ENCODE assay signal across 8 cellular contexts in the genomic region with DNA sequence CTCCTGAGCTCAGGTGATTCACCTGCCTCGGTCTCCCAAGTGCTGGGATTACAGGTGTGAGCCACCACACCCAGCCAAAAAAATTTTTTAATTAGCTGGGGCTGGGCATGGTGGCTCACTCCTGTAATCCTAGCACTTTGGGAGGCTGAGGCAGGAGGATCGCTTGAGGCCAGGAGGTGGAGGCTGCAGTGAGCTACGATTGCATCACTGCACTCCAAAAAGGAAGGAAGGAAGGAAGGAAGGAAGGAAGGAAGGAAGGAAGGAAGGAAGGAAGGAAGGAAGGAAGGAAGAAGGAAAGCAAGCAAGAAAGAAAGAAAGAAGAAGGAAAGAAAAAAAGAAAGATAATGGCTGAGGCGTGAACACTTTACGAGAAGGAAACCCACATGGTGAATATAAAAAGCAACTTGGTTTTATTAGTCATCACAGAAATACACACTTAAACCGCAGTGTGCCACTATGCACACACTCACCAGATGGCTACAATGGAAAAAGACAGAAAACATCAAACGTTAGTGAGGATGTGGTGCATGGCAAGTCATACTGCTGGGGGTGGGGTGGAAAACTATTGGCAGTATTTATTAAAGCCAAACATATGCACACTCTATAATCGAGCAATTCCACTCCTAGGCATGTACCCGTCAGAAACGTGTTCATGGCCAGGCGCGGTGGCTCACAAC. TPM values are rescaled to one million over a fixed set of nuclear protein-coding genes. Genes with fewer than 3 reads are reported as not detected.
DNase-seq lines count a peak whose midpoint lies in the region; ATAC-seq and TF ChIP-seq lines count a peak whose summit lies in the region.

No MANE protein-coding gene starts in this region.

- no peak for ATAC-seq in Right ventricle myocardium inferior
- no peak for ATAC-seq in GM21723 (IDR thresholded peaks at IDR 0.05; ENCODE audit: unreplicated experiment)
- ATAC-seq in HG03039 (IDR thresholded peaks at IDR 0.05; ENCODE audit: unreplicated experiment): no peak

- no peaks in the 10 kb centered on the region for H3K36me3 Mint-ChIP-seq in activated CD4-positive, alpha-beta memory T cell treated with anti-CD3 and anti-CD28 coated beads, Interleukin-2, amount 10 ng/mL, durations not matched to agents 7 days and 5 days (ENCODE audit: low read depth)

- TF ChIP-seq CTCF in A673 (conservative IDR thresholded peaks at IDR 0.05; ENCODE audit: low read depth, low read length) (no peak), Loucy (conservative IDR thresholded peaks at IDR 0.05; ENCODE audit: low read length) (peak; percentile 29), fibroblast of villous mesenchyme (IDR thresholded peaks at IDR 0.05; ENCODE audit: insufficient read depth, low read depth, low read length) (no peak)

- BruUV-seq in A673 (replicated peaks; lab: Mats Ljungman, UMichigan): no TSS peak

- H3K4me3 ChIP-seq in A673 (ENCODE audit: low read depth, low read length, poor library complexity, severe bottlenecking): no peak overlapping the region
- no peak overlapping the region for H3K4me3 ChIP-seq in Loucy (ENCODE audit: low read length, poor library complexity, severe bottlenecking)
- H3K4me3 ChIP-seq in fibroblast of villous mesenchyme (ENCODE audit: low read depth, low read length): no peak overlapping the region

- DNase-seq in A673 (ENCODE audit: low spot score) (peak; percentile 60), fibroblast of villous mesenchyme (ENCODE audit: low read depth) (peak; percentile 89), superior temporal gyrus (ENCODE audit: extremely low spot score) (peak; percentile 16), Right ventricle myocardium inferior (ENCODE audit: missing footprints) (no peak)
- DNase-seq in activated CD4-positive, alpha-beta memory T cell treated with anti-CD3 and anti-CD28 coated beads, Interleukin-2, amount 10 ng/mL, durations not matched to agents 7 days and 5 days: peak; percentile 63

- H2AFZ ChIP-seq in Loucy (ENCODE audit: low read length): no peak overlapping the region

- H3K9me3 ChIP-seq in A673 (ENCODE audit: low read depth, low read length, poor library complexity, severe bottlenecking) (no peaks in the 10 kb centered on the region), Loucy (ENCODE audit: insufficient read depth, low read depth, low read length) (no peaks in the 10 kb centered on the region)

- peaks cover 12% of the 10 kb centered on the region for H3K27me3 Mint-ChIP-seq in activated CD4-positive, alpha-beta memory T cell treated with anti-CD3 and anti-CD28 coated beads, Interleukin-2, amount 10 ng/mL, durations not matched to agents 7 days and 5 days

- peak overlapping the region; percentile 59 for H3K27ac Mint-ChIP-seq in activated CD4-positive, alpha-beta memory T cell treated with anti-CD3 and anti-CD28 coated beads, Interleukin-2, amount 10 ng/mL, durations not matched to agents 7 days and 5 days

- no peak overlapping the region for H3K9ac ChIP-seq in Loucy (ENCODE audit: low read depth, low read length, poor library complexity, severe bottlenecking)

- H3K79me2 ChIP-seq in Loucy (ENCODE audit: insufficient read depth, low read length): no peaks in the 10 kb centered on the region

- no peaks in the 10 kb centered on the region for H4K20me1 ChIP-seq in Loucy (ENCODE audit: insufficient read depth, low read length, poor library complexity, severe bottlenecking)

- POLR2A ChIA-PET in A673 (lab: Charles Lee; ENCODE audit: low non-redundant PET): no interaction called here
- POLR2A ChIA-PET in activated CD4-positive, alpha-beta memory T cell treated with anti-CD3 and anti-CD28 coated beads, Interleukin-2, amount 10 ng/mL, durations not matched to agents 7 days and 5 days (lab: Charles Lee): no interaction called here

- H3K9me3 Mint-ChIP-seq in activated CD4-positive, alpha-beta memory T cell treated with anti-CD3 and anti-CD28 coated beads, Interleukin-2, amount 10 ng/mL, durations not matched to agents 7 days and 5 days: peaks cover 8% of the 10 kb centered on the region

- H3K27me3 ChIP-seq in A673 (replicated peaks; ENCODE audit: insufficient read depth, low read depth, low read length, poor library complexity) (no peaks in the 10 kb centered on the region), Loucy (ENCODE audit: insufficient read depth, low read length, poor library complexity, severe bottlenecking) (no peaks in the 10 kb centered on the region)

- H3K27ac ChIP-seq in A673 (ENCODE audit: low read depth, low read length, poor library complexity, severe bottlenecking): no peak overlapping the region

- intact Hi-C loops in A673 (cut with micrococcal nuclease; ENCODE audit: unreplicated experiment): no loop called here
- intact Hi-C loops in Right ventricle myocardium inferior (cut with DNase I): no loop called here

- no peaks in the 10 kb centered on the region for H3K9me2 ChIP-seq in Loucy (replicated peaks; ENCODE audit: low read depth, low read length)

- no peak overlapping the region for H3K4me3 Mint-ChIP-seq in activated CD4-positive, alpha-beta memory T cell treated with anti-CD3 and anti-CD28 coated beads, Interleukin-2, amount 10 ng/mL, durations not matched to agents 7 days and 5 days

- H3K4me1 ChIP-seq in A673 (ENCODE audit: insufficient read depth, low read length, poor library complexity, severe bottlenecking) (no peaks in the 10 kb centered on the region), Loucy (ENCODE audit: insufficient read depth, low read length, poor library complexity, severe bottlenecking) (peaks cover 19% of the 10 kb centered on the region)

- CTCF ChIA-PET in A673 (lab: Charles Lee): interaction anchor here (0.6 kb wide), 1 partner anchor 22 kb away, joined by 4 read pairs; no protein-coding TSS in a partner anchor
- CTCF ChIA-PET in activated CD4-positive, alpha-beta memory T cell treated with anti-CD3 and anti-CD28 coated beads, Interleukin-2, amount 10 ng/mL, durations not matched to agents 7 days and 5 days (lab: Charles Lee): interaction anchor here (0.7 kb wide), 1 partner anchor 217 kb away, joined by 3 read pairs; no protein-coding TSS in a partner anchor

- no peaks in the 10 kb centered on the region for H3F3A ChIP-seq in Loucy (ENCODE audit: low read depth)

- no peaks in the 10 kb centered on the region for H3K36me3 ChIP-seq in A673 (ENCODE audit: insufficient read depth, low read length, poor library complexity, severe bottlenecking)
- no peaks in the 10 kb centered on the region for H3K36me3 ChIP-seq in Loucy (ENCODE audit: insufficient read depth, low read length)

- no peak overlapping the region for H3K4me2 ChIP-seq in Loucy (ENCODE audit: low read depth, low read length, poor library complexity, severe bottlenecking)

- peaks cover 31% of the 10 kb centered on the region for H3K4me1 Mint-ChIP-seq in activated CD4-positive, alpha-beta memory T cell treated with anti-CD3 and anti-CD28 coated beads, Interleukin-2, amount 10 ng/mL, durations not matched to agents 7 days and 5 days

RNA-seq across cellular contexts. Expression of gene CCL26, which starts 4.4 kb away (rescaled TPM):
- 0.84 TPM in 1 of 2 replicates, not detected in the other for total RNA-seq in A673 (2021)
- not detected for total RNA-seq in activated CD4-positive, alpha-beta memory T cell treated with anti-CD3 and anti-CD28 coated beads, Interleukin-2, amount 10 ng/mL, durations not matched to agents 7 days and 5 days
- 0.64 and 0.86 TPM in 2 replicates for total RNA-seq in fibroblast of villous mesenchyme
- total RNA-seq in Right ventricle myocardium inferior: not detected

RNA-seq across cellular contexts. Expression of gene CCL24, which starts 37.2 kb away (rescaled TPM):
- total RNA-seq in A673 (2021) (not detected in 2 replicates), fibroblast of villous mesenchyme (not detected in 2 replicates), Right ventricle myocardium inferior (not detected)
- total RNA-seq in activated CD4-positive, alpha-beta memory T cell treated with anti-CD3 and anti-CD28 coated beads, Interleukin-2, amount 10 ng/mL, durations not matched to agents 7 days and 5 days: not detected

RNA-seq across cellular contexts. Expression of gene HIP1, which starts 37.7 kb away (rescaled TPM):
- 25.0 and 31.4 TPM in 2 replicates for total RNA-seq in A673 (2021)
- total RNA-seq in activated CD4-positive, alpha-beta memory T cell treated with anti-CD3 and anti-CD28 coated beads, Interleukin-2, amount 10 ng/mL, durations not matched to agents 7 days and 5 days: 1 to 10 TPM; 5.2 to 5.4 TPM
- 21.2 and 30.9 TPM in 2 replicates for total RNA-seq in fibroblast of villous mesenchyme
- total RNA-seq in Right ventricle myocardium inferior: 18.0 TPM
